In the genomic region with DNA sequence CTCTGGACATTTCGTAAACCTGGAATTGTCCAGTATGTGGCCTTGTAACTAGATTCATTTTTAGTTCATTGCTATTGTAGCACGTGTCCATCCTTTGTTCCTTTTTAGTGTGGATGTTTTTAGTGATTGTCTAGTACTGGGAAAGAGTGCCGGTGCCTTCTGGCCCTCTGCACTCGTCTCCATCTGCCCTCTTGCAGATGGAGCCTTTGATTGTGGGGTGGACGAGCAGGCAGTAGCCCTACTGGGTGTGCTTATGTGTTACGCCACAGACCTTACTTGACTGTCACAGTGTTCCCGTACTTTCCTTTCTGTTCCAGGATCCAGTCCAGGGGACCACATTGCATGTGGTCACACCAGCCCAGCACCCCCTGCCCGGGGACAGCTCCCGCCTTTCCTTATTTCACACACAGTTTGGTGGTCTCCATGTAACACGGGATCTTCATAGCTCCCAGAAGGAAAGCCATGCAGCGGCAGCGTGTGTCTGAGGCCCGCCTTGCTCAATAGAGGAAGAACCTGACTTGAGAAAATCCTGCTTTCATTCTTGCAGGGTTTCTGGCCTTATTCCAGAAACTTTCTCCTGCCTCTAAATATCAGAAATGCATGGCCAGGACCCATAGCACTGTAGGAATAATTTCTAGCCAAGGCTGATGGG, we compare ENCODE assay signal across 1 cellular context.
A peak's percentile ranks its signal among the peaks of the same experiment; 100 is the strongest.
TF ChIP-seq lines count a peak whose summit lies in the region.

No MANE protein-coding gene starts in this region.

TF ChIP-seq in SK-N-SH, 30 proteins besides CTCF, POLR2A, EP300 and RAD21 (continued from another document):
- TF ChIP-seq, protein P1, sequence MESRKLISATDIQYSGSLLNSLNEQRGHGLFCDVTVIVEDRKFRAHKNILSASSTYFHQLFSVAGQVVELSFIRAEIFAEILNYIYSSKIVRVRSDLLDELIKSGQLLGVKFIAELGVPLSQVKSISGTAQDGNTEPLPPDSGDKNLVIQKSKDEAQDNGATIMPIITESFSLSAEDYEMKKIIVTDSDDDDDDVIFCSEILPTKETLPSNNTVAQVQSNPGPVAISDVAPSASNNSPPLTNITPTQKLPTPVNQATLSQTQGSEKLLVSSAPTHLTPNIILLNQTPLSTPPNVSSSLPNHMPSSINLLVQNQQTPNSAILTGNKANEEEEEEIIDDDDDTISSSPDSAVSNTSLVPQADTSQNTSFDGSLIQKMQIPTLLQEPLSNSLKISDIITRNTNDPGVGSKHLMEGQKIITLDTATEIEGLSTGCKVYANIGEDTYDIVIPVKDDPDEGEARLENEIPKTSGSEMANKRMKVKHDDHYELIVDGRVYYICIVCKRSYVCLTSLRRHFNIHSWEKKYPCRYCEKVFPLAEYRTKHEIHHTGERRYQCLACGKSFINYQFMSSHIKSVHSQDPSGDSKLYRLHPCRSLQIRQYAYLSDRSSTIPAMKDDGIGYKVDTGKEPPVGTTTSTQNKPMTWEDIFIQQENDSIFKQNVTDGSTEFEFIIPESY (IDR thresholded peaks at IDR 0.05; ENCODE audit: borderline replicate concordance, low read depth), result no peak
- TF ChIP-seq ELF1 (IDR thresholded peaks at IDR 0.05) (no peak), CHD2 (IDR thresholded peaks at IDR 0.05; ENCODE audit: low read length, partially characterized antibody) (no peak), FOSL2 (IDR thresholded peaks at IDR 0.05; ENCODE audit: borderline replicate concordance, low read depth) (no peak)
- TF ChIP-seq, protein P2, sequence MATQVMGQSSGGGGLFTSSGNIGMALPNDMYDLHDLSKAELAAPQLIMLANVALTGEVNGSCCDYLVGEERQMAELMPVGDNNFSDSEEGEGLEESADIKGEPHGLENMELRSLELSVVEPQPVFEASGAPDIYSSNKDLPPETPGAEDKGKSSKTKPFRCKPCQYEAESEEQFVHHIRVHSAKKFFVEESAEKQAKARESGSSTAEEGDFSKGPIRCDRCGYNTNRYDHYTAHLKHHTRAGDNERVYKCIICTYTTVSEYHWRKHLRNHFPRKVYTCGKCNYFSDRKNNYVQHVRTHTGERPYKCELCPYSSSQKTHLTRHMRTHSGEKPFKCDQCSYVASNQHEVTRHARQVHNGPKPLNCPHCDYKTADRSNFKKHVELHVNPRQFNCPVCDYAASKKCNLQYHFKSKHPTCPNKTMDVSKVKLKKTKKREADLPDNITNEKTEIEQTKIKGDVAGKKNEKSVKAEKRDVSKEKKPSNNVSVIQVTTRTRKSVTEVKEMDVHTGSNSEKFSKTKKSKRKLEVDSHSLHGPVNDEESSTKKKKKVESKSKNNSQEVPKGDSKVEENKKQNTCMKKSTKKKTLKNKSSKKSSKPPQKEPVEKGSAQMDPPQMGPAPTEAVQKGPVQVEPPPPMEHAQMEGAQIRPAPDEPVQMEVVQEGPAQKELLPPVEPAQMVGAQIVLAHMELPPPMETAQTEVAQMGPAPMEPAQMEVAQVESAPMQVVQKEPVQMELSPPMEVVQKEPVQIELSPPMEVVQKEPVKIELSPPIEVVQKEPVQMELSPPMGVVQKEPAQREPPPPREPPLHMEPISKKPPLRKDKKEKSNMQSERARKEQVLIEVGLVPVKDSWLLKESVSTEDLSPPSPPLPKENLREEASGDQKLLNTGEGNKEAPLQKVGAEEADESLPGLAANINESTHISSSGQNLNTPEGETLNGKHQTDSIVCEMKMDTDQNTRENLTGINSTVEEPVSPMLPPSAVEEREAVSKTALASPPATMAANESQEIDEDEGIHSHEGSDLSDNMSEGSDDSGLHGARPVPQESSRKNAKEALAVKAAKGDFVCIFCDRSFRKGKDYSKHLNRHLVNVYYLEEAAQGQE (IDR thresholded peaks at IDR 0.05; ENCODE audit: low read depth, low read length), result peak; percentile 62; the same call in 1 of the 2 replicates
